ENCODE assay signal across 6 cellular contexts in genomic region chr16:2205967-2206313, GRCh38. TPM values are rescaled to one million over a fixed set of nuclear protein-coding genes. Genes with fewer than 3 reads are reported as not detected.
DNase-seq lines count a peak whose midpoint lies in the region; ATAC-seq and TF ChIP-seq lines count a peak whose summit lies in the region.

No MANE protein-coding gene starts in this region.

- DNase-seq in Right ventricle myocardium superior = no peak
- peak; percentile 29 to 75 for DNase-seq in tibial artery
- no peak for DNase-seq in NCI-H2171 treated with DMSO at 0.1 percent for 48 hours (lab: John Stamatoyannopoulos, UW)

- peak overlapping the region; percentile 83; the same call in 1 of the 2 replicates for H2AFZ ChIP-seq in Loucy (ENCODE audit: low read length)

- H3K79me2 ChIP-seq in Loucy (ENCODE audit: insufficient read depth, low read length) = peaks cover 6% of the 10 kb centered on the region; the same call in 1 of the 2 replicates

- intact Hi-C loops in Right ventricle myocardium superior (cut with DNase I) (no loop called here), tibial artery (cut with DNase I; ENCODE audit: low total_unique reads) (no loop called here)

- H3K4me3 ChIP-seq in Loucy (ENCODE audit: low read length, poor library complexity, severe bottlenecking) (peak overlapping the region; percentile 82), tibial artery (peak overlapping the region; percentile 68 to 75)

- H3K9me2 ChIP-seq in Loucy (replicated peaks; ENCODE audit: low read depth, low read length) = no peaks in the 10 kb centered on the region

- H3K27me3 ChIP-seq in Loucy (ENCODE audit: insufficient read depth, low read length, poor library complexity, severe bottlenecking) = no peaks in the 10 kb centered on the region
- no peaks in the 10 kb centered on the region for H3K27me3 ChIP-seq in tibial artery

- H3K36me3 ChIP-seq in Loucy (ENCODE audit: insufficient read depth, low read length) = no peaks in the 10 kb centered on the region
- H3K36me3 ChIP-seq in tibial artery = peaks cover 18 to 40% (median 24%) of the 10 kb centered on the region in 3 donors

- no peaks in the 10 kb centered on the region for H4K20me1 ChIP-seq in Loucy (ENCODE audit: insufficient read depth, low read length, poor library complexity, severe bottlenecking)

- H3K4me2 ChIP-seq in Loucy (ENCODE audit: low read depth, low read length, poor library complexity, severe bottlenecking) = peak overlapping the region; percentile 87

- peak; percentile 6 for ATAC-seq in GM19372 (IDR thresholded peaks at IDR 0.05; ENCODE audit: low read depth, unreplicated experiment)
- peak; percentile 9 for ATAC-seq in Right ventricle myocardium superior (ENCODE audit: poor library complexity)
- no peak for ATAC-seq in GM21360 (IDR thresholded peaks at IDR 0.05; ENCODE audit: unreplicated experiment)

- no peaks in the 10 kb centered on the region for H3K9me3 ChIP-seq in Loucy (ENCODE audit: insufficient read depth, low read depth, low read length)
- no peaks in the 10 kb centered on the region for H3K9me3 ChIP-seq in tibial artery

- H3F3A ChIP-seq in Loucy (ENCODE audit: low read depth) = no peaks in the 10 kb centered on the region

- H3K4me1 ChIP-seq in Loucy (ENCODE audit: insufficient read depth, low read length, poor library complexity, severe bottlenecking) (no peaks in the 10 kb centered on the region), tibial artery (peaks cover 0 to 18% (median 13%) of the 10 kb centered on the region in 4 donors)

- peak overlapping the region; percentile 94 to 95 for H3K27ac ChIP-seq in tibial artery

- H3K9ac ChIP-seq in Loucy (ENCODE audit: low read depth, low read length, poor library complexity, severe bottlenecking) = peak overlapping the region; percentile 79

- no peak for TF ChIP-seq CTCF in Loucy (conservative IDR thresholded peaks at IDR 0.05; ENCODE audit: low read length)
- TF ChIP-seq CTCF in tibial artery (IDR thresholded peaks at IDR 0.05) = no peak

RNA-seq across cellular contexts. Expression of gene MLST8, which starts 0.7 kb away (rescaled TPM):
- 23.2 TPM for total RNA-seq in Right ventricle myocardium superior

RNA-seq across cellular contexts. Expression of gene BRICD5, which starts 4.7 kb away (rescaled TPM):
- total RNA-seq in Right ventricle myocardium superior = 11.3 TPM

RNA-seq across cellular contexts. Expression of gene PGP, which starts 8.7 kb away (rescaled TPM):
- total RNA-seq in Right ventricle myocardium superior = 34.7 TPM

RNA-seq across cellular contexts. Expression of gene CASKIN1, which starts 9.5 kb away (rescaled TPM):
- total RNA-seq in Right ventricle myocardium superior = 5.3 TPM

RNA-seq across cellular contexts. Expression of gene E4F1, which starts 17.5 kb away (rescaled TPM):
- total RNA-seq in Right ventricle myocardium superior = 13.6 TPM

Comparison
In these comparisons a context has a peak if more than half of its experiments do, and no peak if none do; other contexts are left out.
1. DNase-seq: peak in tibial artery (2 of 2); none in Right ventricle myocardium superior (single experiment) and NCI-H2171 treated with DMSO at 0.1 percent for 48 hours (single experiment).